In genomic region chr10:44385423-44385725, GRCh38 we compare ENCODE assay signal across 9 cellular contexts. TPM values are rescaled to one million over a fixed set of nuclear protein-coding genes. Genes with fewer than 3 reads are reported as not detected.
DNase-seq lines count a peak whose midpoint lies in the region; ATAC-seq and TF ChIP-seq lines count a peak whose summit lies in the region.
"Had no signal": no experiment of that assay in that cellular context is flagged by ENCODE, and none has a peak within 500 bp of the region (broad histone marks: within the 10 kb centered on the region; RNA-seq: fewer than 3 reads in every experiment).

No MANE protein-coding gene starts in this region.

- H3K27ac ChIP-seq in PC-3 (ENCODE audit: low read length), result no peak overlapping the region

- no peaks in the 10 kb centered on the region for H3K36me3 Mint-ChIP-seq in Caco-2 (ENCODE audit: insufficient read depth, unreplicated experiment)
- H3K36me3 Mint-ChIP-seq in glutamatergic neuron (ENCODE audit: unreplicated experiment), result no peaks in the 10 kb centered on the region

- H3K27ac Mint-ChIP-seq in Caco-2 (ENCODE audit: unreplicated experiment), result no peak overlapping the region
- H3K27ac Mint-ChIP-seq in glutamatergic neuron (ENCODE audit: unreplicated experiment), result no peak overlapping the region

- CTCF ChIA-PET in Caco-2 (lab: Charles Lee), result no interaction called here
- CTCF ChIA-PET in PC-3 (lab: Charles Lee), result interaction anchor here (1.6 kb wide), 1 partner anchor 713 kb away, joined by 3 read pairs; no protein-coding TSS in a partner anchor

- H3F3A ChIP-seq in PC-3 (ENCODE audit: low read length, unreplicated experiment), result no peaks in the 10 kb centered on the region

- peak overlapping the region; percentile 50 for H3K4me2 ChIP-seq in PC-3 (ENCODE audit: low read length)

- H3K4me1 Mint-ChIP-seq in Caco-2 (ENCODE audit: low read depth, unreplicated experiment) (no peaks in the 10 kb centered on the region), glutamatergic neuron (ENCODE audit: low read depth, unreplicated experiment) (peaks cover 5% of the 10 kb centered on the region)

- POLR2A ChIA-PET in Caco-2 (lab: Charles Lee) (no interaction called here), PC-3 (lab: Charles Lee; ENCODE audit: unreplicated experiment) (no interaction called here)

- intact Hi-C loops in Caco-2 (cut with micrococcal nuclease; ENCODE audit: unreplicated experiment), result loop anchor here (10.0 kb wide), 2 partner anchors 211 to 501 kb away; no protein-coding TSS in a partner anchor
- intact Hi-C loops in PC-3 (cut with micrococcal nuclease), result loop anchor here (5.0 to 10.0 kb wide), 2 partner anchors 479 to 598 kb away; no protein-coding TSS in a partner anchor

- H3K4me1 ChIP-seq in Caco-2 (peaks cover 9% of the 10 kb centered on the region), PC-3 (ENCODE audit: insufficient read depth, low read length) (no peaks in the 10 kb centered on the region)

- H3K9me3 ChIP-seq in Caco-2, result no peaks in the 10 kb centered on the region
- H3K9me3 ChIP-seq in PC-3 (ENCODE audit: low read length), result no peaks in the 10 kb centered on the region

- H3K4me3 Mint-ChIP-seq in Caco-2 (ENCODE audit: unreplicated experiment) (peak overlapping the region; percentile 37), glutamatergic neuron (ENCODE audit: unreplicated experiment) (peak overlapping the region; percentile 82)

- no peaks in the 10 kb centered on the region for H3K36me3 ChIP-seq in Caco-2 (ENCODE audit: control insufficient read depth, insufficient read depth, low read length)
- H3K36me3 ChIP-seq in PC-3 (ENCODE audit: low read depth, low read length), result no peaks in the 10 kb centered on the region

- H3K9ac ChIP-seq in PC-3 (ENCODE audit: low read length), result no peak overlapping the region

- H3K9me2 ChIP-seq in PC-3 (replicated peaks; ENCODE audit: low read length), result no peaks in the 10 kb centered on the region

- BruUV-seq in Caco-2 (replicated peaks; lab: Mats Ljungman, UMichigan), result no TSS peak
- BruUV-seq in PC-3 (replicated peaks; lab: Mats Ljungman, UMichigan), result no TSS peak

- H3K27me3 ChIP-seq in Caco-2 (replicated peaks; ENCODE audit: control insufficient read depth, insufficient read depth, low read length) (peaks cover 1% of the 10 kb centered on the region), PC-3 (ENCODE audit: low read length) (peaks cover 49% of the 10 kb centered on the region)

- DNase-seq in Caco-2, result no peak
- no peak for DNase-seq in PC-3
- DNase-seq in glutamatergic neuron, result no peak
- DNase-seq in retinal pigment epithelial cell (ENCODE audit: low read depth), result no peak
- DNase-seq in activated CD4-positive, alpha-beta T cell treated with anti-CD3 and anti-CD28 coated beads, Interleukin-2, amount 50 U/mL, for 48 hours, result no peak
- DNase-seq in NCI-H2171 (lab: John Stamatoyannopoulos, UW), result no peak
- no peak for DNase-seq in HuH-7 (ENCODE audit: low spot score)

- H3K27me3 Mint-ChIP-seq in Caco-2 (ENCODE audit: insufficient read depth, unreplicated experiment), result peaks cover 18% of the 10 kb centered on the region
- peaks cover 12% of the 10 kb centered on the region for H3K27me3 Mint-ChIP-seq in glutamatergic neuron (ENCODE audit: unreplicated experiment)

- TF ChIP-seq CTCF in Caco-2 (IDR thresholded peaks at IDR 0.05; ENCODE audit: insufficient read depth in 1 of 2, low read depth in 1 of 2, low read length in 1 of 2, severe bottlenecking in 1 of 2, unreplicated experiment in 1 of 2) (no peak), PC-3 (conservative IDR thresholded peaks at IDR 0.05; ENCODE audit: low read depth, low read length) (no peak), glutamatergic neuron (IDR thresholded peaks at IDR 0.05; ENCODE audit: partially characterized antibody, unreplicated experiment) (no peak), retinal pigment epithelial cell (conservative IDR thresholded peaks at IDR 0.05; ENCODE audit: low read depth, low read length) (no peak)

- H3K9me3 Mint-ChIP-seq in Caco-2 (ENCODE audit: unreplicated experiment) (no peaks in the 10 kb centered on the region), glutamatergic neuron (ENCODE audit: unreplicated experiment) (peaks cover 3% of the 10 kb centered on the region)

- no peaks in the 10 kb centered on the region for H4K20me1 ChIP-seq in PC-3 (ENCODE audit: low read length)

- no peaks in the 10 kb centered on the region for H3K79me2 ChIP-seq in PC-3 (ENCODE audit: low read length)

- ATAC-seq in PC-3, result no peak
- no peak for ATAC-seq in GM21381 (IDR thresholded peaks at IDR 0.05; ENCODE audit: unreplicated experiment)

- H2AFZ ChIP-seq in PC-3 (ENCODE audit: low read length), result no peak overlapping the region

- H3K4me3 ChIP-seq in Caco-2 (ENCODE audit: low read depth, low read length), result no peak overlapping the region
- H3K4me3 ChIP-seq in PC-3 (ENCODE audit: low read length), result peak overlapping the region; percentile 44
- peak overlapping the region; percentile 20 for H3K4me3 ChIP-seq in retinal pigment epithelial cell (ENCODE audit: low read length)

RNA-seq across cellular contexts. Expression of gene CXCL12, which starts 0.5 kb away (rescaled TPM):
- 0.27 TPM in 1 of 2 replicates, not detected in the other for total RNA-seq in Caco-2 (2022)
- 0.12 and 0.47 TPM in 2 replicates for total RNA-seq in PC-3 (2014; rRNA removed)
- 2.2 TPM for total RNA-seq in glutamatergic neuron (ENCODE audit: unreplicated experiment)
- total RNA-seq: OCI-LY7 had no signal
